ENCODE assay signal across 2 cellular contexts in genomic region chr1:65148548-65149390, GRCh38.
TF ChIP-seq lines count a peak whose summit lies in the region.

No MANE protein-coding gene starts in this region.

TF ChIP-seq in HEK293, 187 proteins besides CTCF, POLR2A, EP300 and RAD21 (continues in another document):
- no peak for TF ChIP-seq SALL2 (tag by site-specific recombination; IDR thresholded peaks at IDR 0.05; ENCODE audit: borderline replicate concordance)
- no peak for TF ChIP-seq ZNF214 (tag by site-specific recombination; IDR thresholded peaks at IDR 0.05; ENCODE audit: borderline replicate concordance)
- no peak for TF ChIP-seq HOXC10 (CRISPR knock-in tag; IDR thresholded peaks at IDR 0.05)
- TF ChIP-seq ZNF157 (tag by site-specific recombination; IDR thresholded peaks at IDR 0.05), result no peak
- 0 out of 2 replicates have a peak, but pooled peaks have one; percentile 21 for TF ChIP-seq ZNF792 (tag by site-specific recombination; IDR thresholded peaks at IDR 0.05)
- TF ChIP-seq ZNF629 (tag by site-specific recombination; IDR thresholded peaks at IDR 0.05), result no peak
- no peak for TF ChIP-seq ZNF654 (tag by site-specific recombination; IDR thresholded peaks at IDR 0.05; ENCODE audit: low read depth)
- no peak for TF ChIP-seq ELK4 (IDR thresholded peaks at IDR 0.05; ENCODE audit: borderline replicate concordance, low read depth, low read length)
- no peak for TF ChIP-seq PRDM6 (tag by site-specific recombination; IDR thresholded peaks at IDR 0.05)
- no peak; the same call in 1 of the 2 replicates for TF ChIP-seq YY1 (tag by site-specific recombination; IDR thresholded peaks at IDR 0.05)
- TF ChIP-seq YY2 (tag by site-specific recombination; IDR thresholded peaks at IDR 0.05), result no peak
- no peak for TF ChIP-seq ZNF558 (tag by site-specific recombination; IDR thresholded peaks at IDR 0.05)
- no peak for TF ChIP-seq ZFP41 (tag by site-specific recombination; IDR thresholded peaks at IDR 0.05; ENCODE audit: borderline replicate concordance)
- peak; percentile 61; the same call in 1 of the 2 replicates for TF ChIP-seq PATZ1 (tag by site-specific recombination; IDR thresholded peaks at IDR 0.05)
- peak; percentile 85 for TF ChIP-seq ZBTB48 (tag by site-specific recombination; IDR thresholded peaks at IDR 0.05)
- no peak for TF ChIP-seq PRDM2 (tag by site-specific recombination; IDR thresholded peaks at IDR 0.05; ENCODE audit: borderline replicate concordance)
- peak; percentile 71 for TF ChIP-seq ZNF341 (tag by site-specific recombination; IDR thresholded peaks at IDR 0.05; ENCODE audit: low read depth)

TF ChIP-seq in endothelial cell of umbilical vein, 7 proteins besides CTCF, POLR2A, EP300 and RAD21:
- TF ChIP-seq MYC (IDR thresholded peaks at IDR 0.05; ENCODE audit: low read depth, low read length), result no peak
- TF ChIP-seq MAX (IDR thresholded peaks at IDR 0.05; ENCODE audit: insufficient read depth, insufficient read length), result no peak
- no peak for TF ChIP-seq FOS (IDR thresholded peaks at IDR 0.05; ENCODE audit: borderline replicate concordance, insufficient read depth, low read length)
- TF ChIP-seq POLR2AphosphoS5 (IDR thresholded peaks at IDR 0.05; ENCODE audit: insufficient read depth, low read depth, low read length), result no peak
- no peak for TF ChIP-seq GATA2 (IDR thresholded peaks at IDR 0.05; ENCODE audit: insufficient read depth, insufficient read length, low read depth, low read length)
- no peak for TF ChIP-seq JUN (IDR thresholded peaks at IDR 0.05; ENCODE audit: borderline replicate concordance, insufficient read depth, insufficient read length, low read depth)
- peak; percentile 20 for TF ChIP-seq EZH2 (IDR thresholded peaks at IDR 0.05; ENCODE audit: borderline replicate concordance, low read depth, low read length, severe bottlenecking)
